Comparison of ENCODE assay signal across 24 cellular contexts in the genomic region with DNA sequence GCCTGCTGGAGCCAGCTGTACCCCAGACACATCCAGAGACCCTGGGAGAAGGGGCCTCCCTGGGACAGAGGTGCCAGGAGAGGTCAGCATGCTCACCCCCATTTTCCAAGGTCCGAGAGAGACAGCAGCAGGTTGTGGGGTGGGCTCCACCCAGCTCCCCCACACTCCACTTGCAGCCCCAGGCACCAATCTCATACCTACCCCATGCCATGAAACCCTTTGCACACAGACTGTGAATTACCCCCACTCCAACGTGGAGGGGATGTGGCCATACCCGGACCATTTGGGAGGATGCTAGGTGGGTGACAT. TPM values are rescaled to one million over a fixed set of nuclear protein-coding genes. Genes with fewer than 3 reads are reported as not detected.
DNase-seq lines count a peak whose midpoint lies in the region; ATAC-seq, FAIRE-seq and TF ChIP-seq lines count a peak whose summit lies in the region.
"Had no signal": no experiment of that assay in that cellular context is flagged by ENCODE, and none has a peak within 500 bp of the region (broad histone marks: within the 10 kb centered on the region; RNA-seq: fewer than 3 reads in every experiment).

No MANE protein-coding gene starts in this region.

- H3K27me3 ChIP-seq in Caco-2 (replicated peaks; ENCODE audit: control insufficient read depth, insufficient read depth, low read length) (no peaks in the 10 kb centered on the region), H1 (replicated peaks in 1 of 4; ENCODE audit: control insufficient read depth in 3 of 4, extremely low read depth in 1 of 4, insufficient read depth in 3 of 4, low read length in 3 of 4) (no peaks in the 10 kb centered on the region), right lobe of liver (no peaks in the 10 kb centered on the region), small intestine (ENCODE audit: control insufficient read depth in 2 of 2, insufficient read depth in 2 of 2, low read length in 2 of 2) (no peaks in the 10 kb centered on the region)

- TF ChIP-seq RAD21 in H1 (IDR thresholded peaks at IDR 0.05 in 1 of 2, conservative IDR thresholded peaks at IDR 0.05 in 1 of 2; ENCODE audit: low read depth in 2 of 2, low read length in 2 of 2), result no peak

- no peak for DNase-seq in Caco-2
- no peak for DNase-seq in H1 (ENCODE audit: low read depth in 1 of 2, low spot score in 2 of 2)
- no peak for DNase-seq in right lobe of liver
- DNase-seq in small intestine, result no peak
- DNase-seq in OCI-LY7 (ENCODE audit: low spot score), result no peak
- no peak for DNase-seq in SW480 (ENCODE audit: low spot score)
- DNase-seq in hepatic stellate cell (ENCODE audit: low spot score), result no peak
- DNase-seq in NCI-H345 (lab: John Stamatoyannopoulos, UW), result no peak
- DNase-seq: 8988T; C1 segment of cervical spinal cord; CD4-positive, CD25-positive, alpha-beta regulatory T cell; CD8-positive, alpha-beta T cell; DMS 273 treated with DMSO at 0.1 percent for 48 hours; DMS79; EL; GDM1; GM23248; H9; HFFc6 had no signal

- peaks cover 79% of the 10 kb centered on the region for H3K4me1 ChIP-seq in Caco-2
- peaks cover 0 to 10% (median 4%) of the 10 kb centered on the region in 4 experiments; a peak in 5 of 7 replicates for H3K4me1 ChIP-seq in H1 (replicated peaks in 1 of 4; ENCODE audit: control insufficient read depth in 3 of 4, insufficient read depth in 4 of 4, low read length in 3 of 4)
- H3K4me1 ChIP-seq in right lobe of liver, result peaks cover 0 to 51% (median 25%) of the 10 kb centered on the region in 4 donors
- H3K4me1 ChIP-seq in small intestine (ENCODE audit: control insufficient read depth in 2 of 2, insufficient read depth in 1 of 2, low read depth in 1 of 2, low read length in 1 of 2), result peaks cover 7 to 14% of the 10 kb centered on the region in 2 donors
- H3K4me1 ChIP-seq in OCI-LY7 (ENCODE audit: insufficient read depth, low read length, poor library complexity, severe bottlenecking), result peaks cover 7% of the 10 kb centered on the region

- H3K56ac ChIP-seq in H1 (replicated peaks; ENCODE audit: insufficient read length, low read depth, low read length), result no peak overlapping the region

- intact Hi-C loops in Caco-2 (cut with micrococcal nuclease; ENCODE audit: unreplicated experiment) (no loop called here), right lobe of liver (cut with DNase I) (no loop called here), OCI-LY7 (cut with micrococcal nuclease; ENCODE audit: unreplicated experiment) (loop anchor here (10.0 kb wide), 1 partner anchor 478 kb away; no protein-coding TSS in a partner anchor)

- no peak overlapping the region for H4K5ac ChIP-seq in H1 (ENCODE audit: insufficient read length, low read depth, low read length)

- H3K36me3 ChIP-seq in Caco-2 (ENCODE audit: control insufficient read depth, insufficient read depth, low read length) (peaks cover 7% of the 10 kb centered on the region), H1 (ENCODE audit: control insufficient read depth in 2 of 4, insufficient read depth in 4 of 4, low read length in 3 of 4) (no peaks in the 10 kb centered on the region; a peak in 1 of 8 replicates), right lobe of liver (no peaks in the 10 kb centered on the region), small intestine (ENCODE audit: control insufficient read depth in 2 of 2, insufficient read depth in 2 of 2, low read length in 2 of 2) (no peaks in the 10 kb centered on the region), OCI-LY7 (ENCODE audit: insufficient read depth, low read length) (no peaks in the 10 kb centered on the region)

- H3K4me3 ChIP-seq in Caco-2 (ENCODE audit: low read depth, low read length) (no peak overlapping the region), H1 (ENCODE audit: extremely low read depth in 1 of 4, insufficient read depth in 2 of 4, low read depth in 3 of 4, low read length in 4 of 4) (no peak overlapping the region), right lobe of liver (no peak overlapping the region), small intestine (ENCODE audit: low read depth in 1 of 2, low read length in 2 of 2) (no peak overlapping the region), OCI-LY7 (ENCODE audit: low read depth, low read length, poor library complexity, severe bottlenecking) (no peak overlapping the region)
- H3K4me3 ChIP-seq: A549, GM12878, GM23248 had no signal

- peak overlapping the region; percentile 84 for H3K4me3 Mint-ChIP-seq in Caco-2 (ENCODE audit: unreplicated experiment)
- H3K4me3 Mint-ChIP-seq: CD4-positive, CD25-positive, alpha-beta regulatory T cell; CD8-positive, alpha-beta T cell; H9; HFFc6 had no signal

- no peak for TF ChIP-seq CTCF in Caco-2 (IDR thresholded peaks at IDR 0.05; ENCODE audit: insufficient read depth in 1 of 2, low read depth in 1 of 2, low read length in 1 of 2, severe bottlenecking in 1 of 2, unreplicated experiment in 1 of 2)
- TF ChIP-seq CTCF in H1 (IDR thresholded peaks at IDR 0.05; ENCODE audit: control extremely low read depth in 1 of 3, insufficient read depth in 1 of 3, low read depth in 1 of 3, low read length in 3 of 3), result no peak
- TF ChIP-seq CTCF in right lobe of liver (IDR thresholded peaks at IDR 0.05), result no peak
- TF ChIP-seq CTCF in OCI-LY7 (conservative IDR thresholded peaks at IDR 0.05; ENCODE audit: low read length), result no peak

- no peaks in the 10 kb centered on the region; the same call in 1 of the 2 replicates for H3K79me1 ChIP-seq in H1 (ENCODE audit: low read depth, low read length)

- H2AK5ac ChIP-seq in H1 (ENCODE audit: low read depth, low read length), result no peak overlapping the region

- H3K79me2 ChIP-seq in H1 (ENCODE audit: control insufficient read depth in 1 of 2, insufficient read depth in 2 of 2, low read length in 2 of 2), result no peaks in the 10 kb centered on the region
- H3K79me2 ChIP-seq in OCI-LY7 (ENCODE audit: insufficient read depth, low read depth, low read length), result no peaks in the 10 kb centered on the region

- CTCF ChIA-PET in Caco-2 (lab: Charles Lee) (interaction anchor here (1.5 to 4.0 kb wide), 5 partner anchors 11 to 49 kb away, joined by 5 to 76 read pairs (median 9); no protein-coding TSS in a partner anchor), H1 (lab: Charles Lee; ENCODE audit: partially characterized antibody) (interaction anchor here (1.0 to 3.5 kb wide), 5 partner anchors 9 to 53 kb away, joined by 3 to 9 read pairs (median 8); no protein-coding TSS in a partner anchor), OCI-LY7 (lab: Charles Lee; ENCODE audit: unreplicated experiment) (no interaction called here)

- no peaks in the 10 kb centered on the region for H3K23me2 ChIP-seq in H1 (ENCODE audit: low read depth, low read length)

- POLR2A ChIA-PET in Caco-2 (lab: Charles Lee), result interaction anchor here (1.5 to 2.9 kb wide), 2 partner anchors 22 to 34 kb away, joined by 6 to 59 read pairs; a partner anchor contains a TSS
- POLR2A ChIA-PET in H1 (lab: Charles Lee; ENCODE audit: partially characterized antibody), result interaction anchor here (1.0 kb wide), 1 partner anchor 12 kb away, joined by 3 read pairs; no protein-coding TSS in a partner anchor
- POLR2A ChIA-PET in OCI-LY7 (lab: Charles Lee), result no interaction called here

- no peak overlapping the region for H3K23ac ChIP-seq in H1 (ENCODE audit: insufficient read length)

- no peaks in the 10 kb centered on the region for H3K9me3 ChIP-seq in Caco-2
- H3K9me3 ChIP-seq in H1 (ENCODE audit: insufficient read depth in 2 of 2, low read depth in 1 of 2, low read length in 1 of 2), result no peaks in the 10 kb centered on the region
- no peaks in the 10 kb centered on the region for H3K9me3 ChIP-seq in right lobe of liver
- no peaks in the 10 kb centered on the region for H3K9me3 ChIP-seq in small intestine (ENCODE audit: control insufficient read depth, low read depth)
- no peaks in the 10 kb centered on the region for H3K9me3 ChIP-seq in OCI-LY7 (ENCODE audit: low read length)
- H3K9me3 ChIP-seq: A549 had no signal

- H3K36me3 Mint-ChIP-seq in Caco-2 (ENCODE audit: insufficient read depth, unreplicated experiment), result peaks cover 33% of the 10 kb centered on the region
- H3K36me3 Mint-ChIP-seq: CD8-positive, alpha-beta T cell had no signal

- FAIRE-seq in H1 (lab: Jason Lieb, UNC) (no peak), small intestine (lab: Jason Lieb, UNC) (no peak)
- FAIRE-seq: A549, D721Med, GM12878, GM19239 had no signal

- H3K4me2 ChIP-seq in H1 (ENCODE audit: insufficient read depth in 1 of 2, low read depth in 2 of 2, low read length in 2 of 2) (no peak overlapping the region), OCI-LY7 (ENCODE audit: low read length) (no peak overlapping the region)

- no peak overlapping the region for H2BK12ac ChIP-seq in H1 (ENCODE audit: low read depth, low read length)

- H3K9ac ChIP-seq in H1 (replicated peaks in 1 of 4; ENCODE audit: extremely low read depth in 1 of 4, low read depth in 3 of 4, low read length in 3 of 4), result no peak overlapping the region
- H3K9ac ChIP-seq: GM23248 had no signal

- peaks cover 0 to 6% of the 10 kb centered on the region in 2 experiments for H4K20me1 ChIP-seq in H1 (replicated peaks in 1 of 2; ENCODE audit: control insufficient read depth in 1 of 2, insufficient read depth in 2 of 2, low read length in 2 of 2)
- H4K20me1 ChIP-seq in OCI-LY7 (ENCODE audit: insufficient read depth, low read length), result no peaks in the 10 kb centered on the region

- 93% methylated on average over 3 of the region's 3 CpGs; no CpG with 5 or more reads in 1 of the 2 experiments for WGBS in H1 (ENCODE audit: extremely low coverage in 1 of 2, insufficient coverage in 1 of 2, insufficient read length in 1 of 2, insufficient replicate concordance in 2 of 2, low coverage in 1 of 2, low lambda C conversion rate in 2 of 2, missing lambda C conversion rate in 1 of 2), 2 experiments
- 55% methylated on average over 2 of the region's 3 CpGs for WGBS in right lobe of liver (ENCODE audit: insufficient coverage, low coverage, low lambda C conversion rate, missing lambda C conversion rate)
- 67 to 81% (median 72%) methylated on average over 3 of the region's 3 CpGs for WGBS in small intestine, 3 donors

- no peak overlapping the region for H2AFZ ChIP-seq in H1 (ENCODE audit: low read length)
- H2AFZ ChIP-seq in OCI-LY7 (ENCODE audit: low read length), result no peak overlapping the region
- H2AFZ ChIP-seq: GM23248 had no signal

- no peak overlapping the region for H2BK5ac ChIP-seq in H1 (ENCODE audit: low read depth, low read length)

- no peak for ATAC-seq in right lobe of liver
- ATAC-seq: CD8-positive, alpha-beta T cell; GM12878; HCT116 had no signal

- H3K27ac Mint-ChIP-seq in Caco-2 (ENCODE audit: unreplicated experiment), result peak overlapping the region; percentile 99
- H3K27ac Mint-ChIP-seq: CD8-positive, alpha-beta T cell; H9; HFFc6 had no signal

- H3K4me1 Mint-ChIP-seq in Caco-2 (ENCODE audit: low read depth, unreplicated experiment), result peaks cover 32% of the 10 kb centered on the region

- H3K18ac ChIP-seq in H1 (ENCODE audit: extremely low read depth, low read length), result no peak overlapping the region

- H4K91ac ChIP-seq in H1 (replicated peaks; ENCODE audit: insufficient read length, low read length), result no peak overlapping the region

- TF ChIP-seq EP300 in H1 (IDR thresholded peaks at IDR 0.05; ENCODE audit: borderline replicate concordance in 1 of 2, low read depth in 2 of 2, low read length in 2 of 2), result no peak

- H3K14ac ChIP-seq in H1 (ENCODE audit: insufficient read length), result no peak overlapping the region

- no peak overlapping the region for H2BK120ac ChIP-seq in H1 (replicated peaks; ENCODE audit: low read depth, low read length)

- H3K27ac ChIP-seq in H1 (ENCODE audit: low read depth, low read length) (no peak overlapping the region), right lobe of liver (peak overlapping the region in 2 of 3 donors; percentile 75 to 84), small intestine (ENCODE audit: low read depth in 1 of 2, low read length in 1 of 2) (peak overlapping the region; percentile 89 to 90), OCI-LY7 (ENCODE audit: low read depth, low read length, poor library complexity, severe bottlenecking) (no peak overlapping the region)
- H3K27ac ChIP-seq: GM23248 had no signal

- no peak overlapping the region for H3K4ac ChIP-seq in H1 (replicated peaks; ENCODE audit: insufficient read length, low read depth, low read length)

- no peak overlapping the region for H2BK15ac ChIP-seq in H1 (ENCODE audit: low read length)

- peak overlapping the region; percentile 79; the same call in 1 of the 2 replicates for H4K8ac ChIP-seq in H1 (ENCODE audit: extremely low read depth, insufficient read depth, low read length)

- H2BK20ac ChIP-seq in H1 (ENCODE audit: low read length), result no peak overlapping the region

- no peaks in the 10 kb centered on the region for H3K9me3 Mint-ChIP-seq in Caco-2 (ENCODE audit: unreplicated experiment)
- H3K9me3 Mint-ChIP-seq: CD8-positive, alpha-beta T cell; H9; HFFc6 had no signal

- BruUV-seq in Caco-2 (replicated peaks; lab: Mats Ljungman, UMichigan) (no TSS peak), OCI-LY7 (replicated peaks; lab: Mats Ljungman, UMichigan) (no TSS peak)

- TF ChIP-seq POLR2A in H1 (IDR thresholded peaks at IDR 0.05; ENCODE audit: control extremely low read depth in 1 of 2, low read depth in 2 of 2, low read length in 2 of 2) (no peak), right lobe of liver (IDR thresholded peaks at IDR 0.05) (no peak)

- no peaks in the 10 kb centered on the region for H3K9me2 ChIP-seq in OCI-LY7 (ENCODE audit: insufficient read depth, low read length)

- H3K27me3 Mint-ChIP-seq in Caco-2 (ENCODE audit: insufficient read depth, unreplicated experiment), result no peaks in the 10 kb centered on the region
- H3K27me3 Mint-ChIP-seq: CD4-positive, CD25-positive, alpha-beta regulatory T cell had no signal

RNA-seq across cellular contexts. Expression of a gene that starts 34.0 kb away (rescaled TPM):
- total RNA-seq in Caco-2 (2022), result 24.1 and 25.9 TPM in 2 replicates
- 3.4 and 4.8 TPM in 2 replicates for total RNA-seq in H1 (2021; fragmentation: NEBNext Ultra II Directional; extraction: Animal tissue kit (Norgen Biotek cat#: 25700))
- 0.74 and 1.4 TPM in 2 replicates for polyA plus RNA-seq in H1 (2011; rRNA removed)
- polyA plus RNA-seq in H1 (2011; cell fraction: cytosol; rRNA removed), result 1.1 TPM
- 3.6 TPM for polyA plus RNA-seq in H1 (2011; cell fraction: nucleus; rRNA removed)
- polyA plus RNA-seq in H1 (2012, experiment 1 of 2), result 1.5 to 3.3 TPM (median 1.9 TPM) in 4 replicates
- polyA plus RNA-seq in H1 (2012, experiment 2 of 2), result 1.00 TPM
- 3.1 TPM for polyA plus RNA-seq in H1 (2013, experiment 1 of 2)
- polyA plus RNA-seq in H1 (2013, experiment 2 of 2), result 2.9 TPM
- polyA minus RNA-seq in H1 (2011; rRNA and poly(A)+ RNA removed), result 0.29 and 0.57 TPM in 2 replicates
- 2.8 TPM for polyA minus RNA-seq in H1 (2011; cell fraction: cytosol; rRNA and poly(A)+ RNA removed)
- polyA minus RNA-seq in H1 (2011; cell fraction: nucleus; rRNA and poly(A)+ RNA removed), result 3.3 TPM
- 10 to 100 TPM in 2 of 6 experiments, 1 to 10 TPM in 4; 3.8 to 15.5 (median 8.3) TPM for total RNA-seq in right lobe of liver
- 10 to 100 TPM in 1 of 3 donors, 1 to 10 TPM in 2; 8.1 to 14.9 (median 9.2) TPM for polyA plus RNA-seq in small intestine
- 0.98 and 2.1 TPM in 2 replicates for total RNA-seq in OCI-LY7 (2014; rRNA removed; shearing (Covaris generic))
- 11.9 and 14.2 TPM in 2 replicates for total RNA-seq in OCI-LY7 (2022)

Comparison
In these comparisons a context has a peak if more than half of its experiments do, and no peak if none do; other contexts are left out.
1. H3K27ac ChIP-seq: peak in right lobe of liver (2 of 3) and small intestine (2 of 2); none in H1 (single experiment) and OCI-LY7 (single experiment).